In genomic region chr2:206452242-206452641, GRCh38 we compare ENCODE assay signal across 20 cellular contexts. TPM values are rescaled to one million over a fixed set of nuclear protein-coding genes. Genes with fewer than 3 reads are reported as not detected.
DNase-seq lines count a peak whose midpoint lies in the region; ATAC-seq, FAIRE-seq and TF ChIP-seq lines count a peak whose summit lies in the region.
"Had no signal": no experiment of that assay in that cellular context is flagged by ENCODE, and none has a peak within 500 bp of the region (broad histone marks: within the 10 kb centered on the region; RNA-seq: fewer than 3 reads in every experiment).

No MANE protein-coding gene starts in this region.

- no peaks in the 10 kb centered on the region for H3K79me2 ChIP-seq in GM12878 (ENCODE audit: control insufficient read depth, insufficient read depth, low read length)

- intact Hi-C loops in GM12878 (cut with micrococcal nuclease; ENCODE audit: unreplicated experiment) (loop anchor here (10.0 kb wide), 1 partner anchor 287 kb away; no protein-coding TSS in a partner anchor), lower lobe of right lung (cut with DNase I) (no loop called here)

- H3K27me3 ChIP-seq in GM12878 (replicated peaks in 1 of 2; ENCODE audit: control insufficient read depth in 2 of 2, insufficient read depth in 2 of 2, low read length in 1 of 2) (no peaks in the 10 kb centered on the region), lower lobe of right lung (ENCODE audit: low read depth) (no peaks in the 10 kb centered on the region)

- POLR2A ChIA-PET in GM12878 (lab: Charles Lee) = interaction anchor here (1.0 kb wide), 1 partner anchor 19 kb away, joined by 3 read pairs; no protein-coding TSS in a partner anchor

- CTCF ChIA-PET in GM12878 (lab: Yijun Ruan, JAX) = interaction anchor here (1.0 to 1.3 kb wide), 2 partner anchors 18 to 19 kb away, joined by 3 to 4 read pairs; no protein-coding TSS in a partner anchor

- in situ Hi-C loops in GM12878 (cut with MboI) = no loop called here

- RAD21 ChIA-PET in GM12878 (lab: Charles Lee; ENCODE audit: unreplicated experiment) = interaction anchor here (1.0 kb wide), 1 partner anchor 11 kb away, joined by 3 read pairs; no protein-coding TSS in a partner anchor

- H3K9ac ChIP-seq in GM12878 (ENCODE audit: control insufficient read depth, insufficient read depth, low read length) = no peak overlapping the region

- ATAC-seq in GM21390 (IDR thresholded peaks at IDR 0.05; ENCODE audit: unreplicated experiment) = peak; percentile 60
- ATAC-seq in HG03095 (IDR thresholded peaks at IDR 0.05; ENCODE audit: unreplicated experiment) = peak; percentile 63
- peak; percentile 76 for ATAC-seq in GM12878
- ATAC-seq in lower lobe of right lung = no peak
- ATAC-seq: activated naive CD8-positive, alpha-beta T cell treated with anti-CD3 and anti-CD28 coated beads, Interleukin-2, amount 50 U/mL, for 24 hours; activated T-cell treated with anti-CD3 and anti-CD28 coated beads, Interleukin-2, amount 50 U/mL, for 4 hours had no signal

- H3K4me2 ChIP-seq in GM12878 (ENCODE audit: control insufficient read depth, insufficient read depth) = peak overlapping the region; percentile 22
- H3K4me2 ChIP-seq: A549 had no signal

- SMC1A ChIA-PET in GM12878 (lab: Charles Lee; ENCODE audit: uncharacterized antibody, unreplicated experiment) = interaction anchor here (1.1 kb wide), 1 partner anchor 23 kb away, joined by 4 read pairs; no protein-coding TSS in a partner anchor

- no peak overlapping the region for H2AFZ ChIP-seq in GM12878 (ENCODE audit: control insufficient read depth, low read depth, low read length)

- no peak for TF ChIP-seq CTCF in GM12865 (IDR thresholded peaks at IDR 0.05; ENCODE audit: insufficient read depth, low read depth, low read length, missing control alignments)
- no peak for TF ChIP-seq CTCF in GM12878 (IDR thresholded peaks at IDR 0.05 in 2 of 3, conservative IDR thresholded peaks at IDR 0.05 in 1 of 3; ENCODE audit: control insufficient read depth in 2 of 3, extremely low read depth in 1 of 3, insufficient read depth in 1 of 3, low read depth in 3 of 3, low read length in 3 of 3)
- no peak for TF ChIP-seq CTCF in lower lobe of right lung (IDR thresholded peaks at IDR 0.05)

- H3K4me1 ChIP-seq in GM12878 (ENCODE audit: control insufficient read depth, insufficient read depth, low read length) (peaks cover 17% of the 10 kb centered on the region), lower lobe of right lung (no peaks in the 10 kb centered on the region)

- no peak overlapping the region for H3K27ac ChIP-seq in GM12878 (ENCODE audit: control insufficient read depth, insufficient read depth)
- no peak overlapping the region for H3K27ac ChIP-seq in lower lobe of right lung
- H3K27ac ChIP-seq: A549 had no signal

- peak; percentile 12; the same call in 1 of the 2 replicates for TF ChIP-seq RAD21 in GM12878 (IDR thresholded peaks at IDR 0.05; ENCODE audit: insufficient read depth, low read depth, low read length)

- DNase-seq in GM12865 (ENCODE audit: low read depth) (peak; percentile 64), GM12878 (ENCODE audit: low read depth, low spot score) (peak; percentile 27), AG20443 (ENCODE audit: low spot score) (no peak), lower lobe of right lung (no peak), Kasumi-1 (lab: John Stamatoyannopoulos, UW) (no peak), T1000 (lab: John Stamatoyannopoulos, UW) (no peak)
- DNase-seq: activated naive CD8-positive, alpha-beta T cell treated with anti-CD3 and anti-CD28 coated beads, Interleukin-2, amount 50 U/mL, for 24 hours; activated T-cell treated with anti-CD3 and anti-CD28 coated beads, Interleukin-2, amount 50 U/mL, for 4 hours; CD4-positive, alpha-beta T cell; kidney; NCI-H2081 treated with DMSO at 0.1 percent for 48 hours; NCI-H748 treated with DMSO at 0.1 percent for 48 hours; small intestine; stimulated activated naive CD4-positive, alpha-beta T cell treated with Interleukin-2 at 50 U/mL for 16 hours; T-helper 9 cell had no signal

- no peak for FAIRE-seq in GM12878 (lab: Jason Lieb, UNC)
- FAIRE-seq: A549, endothelial cell of umbilical vein, kidney, small intestine had no signal

- no peak for TF ChIP-seq POLR2A in GM12878 (IDR thresholded peaks at IDR 0.05; ENCODE audit: low read depth, low read length)

- no peaks in the 10 kb centered on the region for H4K20me1 ChIP-seq in GM12878 (ENCODE audit: control insufficient read depth, insufficient read depth)

- TF ChIP-seq EP300 in GM12878 (IDR thresholded peaks at IDR 0.05; ENCODE audit: borderline replicate concordance in 1 of 2, control insufficient read depth in 1 of 2, low read depth in 2 of 2, low read length in 2 of 2) = peak in 1 of 2 experiments; percentile 65; a peak in 1 of 4 replicates

- no peaks in the 10 kb centered on the region for H3K36me3 ChIP-seq in GM12878 (ENCODE audit: control insufficient read depth in 2 of 2, insufficient read depth in 2 of 2, low read length in 1 of 2)
- H3K36me3 ChIP-seq in lower lobe of right lung = no peaks in the 10 kb centered on the region

- H3K4me3 ChIP-seq in GM12865 (ENCODE audit: low read depth, low read length) (no peak overlapping the region), GM12878 (no peak overlapping the region), lower lobe of right lung (no peak overlapping the region)
- H3K4me3 ChIP-seq: A549 had no signal

- H3K9me3 ChIP-seq in GM12878 (replicated peaks; ENCODE audit: control insufficient read depth, insufficient read depth, low read length) (no peaks in the 10 kb centered on the region; the same call in 2 of the 3 replicates), lower lobe of right lung (no peaks in the 10 kb centered on the region)
- H3K9me3 ChIP-seq: A549 had no signal

- BruUV-seq in GM12878 (replicated peaks; lab: Mats Ljungman, UMichigan) = no TSS peak

- 0% methylated on average over 1 of the region's 1 CpG for WGBS in GM12878 (ENCODE audit: insufficient coverage, insufficient replicate concordance, low lambda C conversion rate, missing lambda C conversion rate)

TF ChIP-seq in GM12878, 131 proteins besides CTCF, POLR2A, EP300 and RAD21 (continues in another document):
- TF ChIP-seq PAX5 (IDR thresholded peaks at IDR 0.05; ENCODE audit: borderline replicate concordance, low read depth, low read length) = no peak
- TF ChIP-seq BCLAF1 (IDR thresholded peaks at IDR 0.05) = no peak
- no peak for TF ChIP-seq SUPT20H (IDR thresholded peaks at IDR 0.05; ENCODE audit: borderline replicate concordance, control insufficient read depth, low read depth, low read length)
- TF ChIP-seq NR2C1 (IDR thresholded peaks at IDR 0.05) = no peak
- peak; percentile 62; the same call in 1 of the 2 replicates for TF ChIP-seq TCF12 (IDR thresholded peaks at IDR 0.05; ENCODE audit: low read depth, low read length)
- 0 out of 2 replicates have a peak, but pooled peaks have one; percentile 4 for TF ChIP-seq TCF3 (IDR thresholded peaks at IDR 0.05; ENCODE audit: borderline replicate concordance, insufficient read depth, low read depth, low read length)
- TF ChIP-seq RCOR1 (conservative IDR thresholded peaks at IDR 0.05; ENCODE audit: low read depth, low read length) = no peak

RNA-seq across cellular contexts. Expression of gene ADAM23, which starts 8.9 kb away (rescaled TPM):
- total RNA-seq in GM12878 (2013; cell fraction: nucleolus; rRNA removed) = 51.4 and 53.5 TPM in 2 replicates
- total RNA-seq in GM12878 (2014; rRNA removed) (11.0 and 12.8 TPM in 2 replicates), GM12878 (2014; rRNA removed; fragmentation: Illumina TruSeq; extraction: Trizol) (19.3 and 20.6 TPM in 2 replicates), GM12878 (2021) (36.9 and 41.8 TPM in 2 replicates), lower lobe of right lung (2.5 TPM)
- polyA plus RNA-seq in GM12878 (2011; ENCODE audit: low read depth) = 8.1 TPM
- polyA plus RNA-seq in GM12878 (2011; rRNA removed) (26.2 and 31.4 TPM in 2 replicates), GM12878 (2014; fragmentation: Illumina TruSeq; extraction: Trizol) (36.1 and 50.7 TPM in 2 replicates), GM12878 (2014; fragmentation: Nextera tagmentation; extraction: Ambion mirVana) (10 to 100 TPM in 1 of 2 experiments, 1 to 10 TPM in 1; 7.9 to 11.9 TPM), GM12878 (2014; rRNA removed) (24.0 and 24.5 TPM in 2 replicates), GM12878 (2016; fragmentation: Nextera tagmentation; extraction: Ambion mirVana) (10 to 100 TPM in 1 of 2 experiments, 1 to 10 TPM in 1; 5.7 to 11.4 TPM)
- polyA plus RNA-seq in GM12878 (2011; cell fraction: cytosol; rRNA removed) = 25.4 and 28.4 TPM in 2 replicates
- 19.6 and 26.4 TPM in 2 replicates for polyA plus RNA-seq in GM12878 (2011; cell fraction: nucleus; rRNA removed)
- 10.1 and 12.2 TPM in 2 replicates for polyA plus RNA-seq in GM12878 (2012)
- polyA minus RNA-seq in GM12878 (2011; rRNA and poly(A)+ RNA removed) = 36.3 and 48.4 TPM in 2 replicates
- 11.5 and 14.9 TPM in 2 replicates for polyA minus RNA-seq in GM12878 (2011; cell fraction: cytosol; rRNA and poly(A)+ RNA removed)
- 23.8 and 32.9 TPM in 2 replicates for polyA minus RNA-seq in GM12878 (2011; cell fraction: nucleus; rRNA and poly(A)+ RNA removed)
- total RNA-seq: HT-29 had no signal

Comparison
In these comparisons a context has a peak if more than half of its experiments do, and no peak if none do; other contexts are left out.
1. DNase-seq: peak in GM12865 (single experiment) and GM12878 (single experiment); none in AG20443 (single experiment), lower lobe of right lung (single experiment), Kasumi-1 (0 of 2) and T1000 (single experiment).
2. ATAC-seq: peak in GM21390 (single experiment), HG03095 (single experiment) and GM12878 (single experiment); none in lower lobe of right lung (0 of 2).